ENCODE assay signal across 15 cellular contexts in genomic region chr18:76827205-76827885, GRCh38. TPM values are rescaled to one million over a fixed set of nuclear protein-coding genes. Genes with fewer than 3 reads are reported as not detected.
DNase-seq lines count a peak whose midpoint lies in the region; ATAC-seq, FAIRE-seq and TF ChIP-seq lines count a peak whose summit lies in the region.
"Had no signal": no experiment of that assay in that cellular context is flagged by ENCODE, and none has a peak within 500 bp of the region (broad histone marks: within the 10 kb centered on the region; RNA-seq: fewer than 3 reads in every experiment).

No MANE protein-coding gene starts in this region.

- peak overlapping the region; percentile 17 for H3K9ac ChIP-seq in GM12878 (ENCODE audit: control insufficient read depth, insufficient read depth, low read length)
- H3K9ac ChIP-seq: parathyroid adenoma had no signal

- H3K27ac Mint-ChIP-seq in activated CD8-positive, alpha-beta T cell treated with anti-CD3 and anti-CD28 coated beads for 36 hours = peak overlapping the region; percentile 54
- no peak overlapping the region for H3K27ac Mint-ChIP-seq in activated CD8-positive, alpha-beta T cell treated with anti-CD3 and anti-CD28 coated beads, Interleukin-2, amount 10 ng/mL, durations not matched to agents 7 days and 5 days
- peak overlapping the region; percentile 30; the same call in 1 of the 2 replicates for H3K27ac Mint-ChIP-seq in HFFc6

- WGBS in GM12878 (ENCODE audit: insufficient coverage, insufficient replicate concordance, low lambda C conversion rate, missing lambda C conversion rate) = 44% methylated on average over 9 of the region's 9 CpGs
- WGBS in sigmoid colon, 2 donors = 77 to 83% methylated on average over 9 of the region's 9 CpGs
- WGBS in thyroid gland, 2 donors = 79% methylated on average over 9 of the region's 9 CpGs

- peaks cover 13% of the 10 kb centered on the region for H3K4me1 ChIP-seq in GM12878 (ENCODE audit: control insufficient read depth, insufficient read depth, low read length)
- H3K4me1 ChIP-seq in sigmoid colon = peaks cover 0 to 24% (median 11%) of the 10 kb centered on the region in 4 donors
- H3K4me1 ChIP-seq in thyroid gland = peaks cover 4 to 8% of the 10 kb centered on the region in 2 donors
- H3K4me1 ChIP-seq: parathyroid adenoma had no signal

- DNase-seq in activated CD8-positive, alpha-beta T cell treated with anti-CD3 and anti-CD28 coated beads for 36 hours = peak; percentile 43
- no peak for DNase-seq in activated CD8-positive, alpha-beta T cell treated with anti-CD3 and anti-CD28 coated beads, Interleukin-2, amount 10 ng/mL, durations not matched to agents 7 days and 5 days
- DNase-seq in HFFc6 = peak; percentile 25
- DNase-seq in GM12878 (ENCODE audit: low read depth, low spot score) = no peak
- peak; percentile 24 for DNase-seq in sigmoid colon
- no peak for DNase-seq in thyroid gland
- no peak for DNase-seq in islet precursor cell
- DNase-seq in hypothalamus (lab: John Stamatoyannopoulos, UW) = no peak
- DNase-seq: activated effector memory CD4-positive, alpha-beta T cell treated with anti-CD3 and anti-CD28 coated beads, Interleukin-2, amount 50 U/mL, for 16 hours; DMS53; NCI-H1105; OCI-M1; spleen had no signal

- TF ChIP-seq RAD21 in GM12878 (IDR thresholded peaks at IDR 0.05; ENCODE audit: insufficient read depth, low read depth, low read length) = no peak

- no peaks in the 10 kb centered on the region for H3K36me3 ChIP-seq in GM12878 (ENCODE audit: control insufficient read depth in 2 of 2, insufficient read depth in 2 of 2, low read length in 1 of 2)
- H3K36me3 ChIP-seq in sigmoid colon = no peaks in the 10 kb centered on the region
- no peaks in the 10 kb centered on the region for H3K36me3 ChIP-seq in thyroid gland
- H3K36me3 ChIP-seq: spleen had no signal

- H3K27ac ChIP-seq in GM12878 (ENCODE audit: control insufficient read depth, insufficient read depth) (peak overlapping the region; percentile 61), sigmoid colon (peak overlapping the region in 3 of 4 donors; percentile 6 to 55 (median 51)), thyroid gland (no peak overlapping the region)
- H3K27ac ChIP-seq: parathyroid adenoma had no signal

- TF ChIP-seq EP300 in GM12878 (IDR thresholded peaks at IDR 0.05; ENCODE audit: borderline replicate concordance in 1 of 2, control insufficient read depth in 1 of 2, low read depth in 2 of 2, low read length in 2 of 2) = no peak
- TF ChIP-seq EP300 in sigmoid colon (IDR thresholded peaks at IDR 0.05) = no peak

- peaks cover 7% of the 10 kb centered on the region for H3K36me3 Mint-ChIP-seq in activated CD8-positive, alpha-beta T cell treated with anti-CD3 and anti-CD28 coated beads for 36 hours (ENCODE audit: low read depth)
- H3K36me3 Mint-ChIP-seq in activated CD8-positive, alpha-beta T cell treated with anti-CD3 and anti-CD28 coated beads, Interleukin-2, amount 10 ng/mL, durations not matched to agents 7 days and 5 days (ENCODE audit: low read depth) = peaks cover 9% of the 10 kb centered on the region
- H3K36me3 Mint-ChIP-seq in HFFc6 (ENCODE audit: low read depth) = no peaks in the 10 kb centered on the region

- TF ChIP-seq CTCF in activated CD8-positive, alpha-beta T cell treated with anti-CD3 and anti-CD28 coated beads for 36 hours (IDR thresholded peaks at IDR 0.05) = no peak
- TF ChIP-seq CTCF in HFFc6 (IDR thresholded peaks at IDR 0.05) = no peak
- no peak for TF ChIP-seq CTCF in GM12878 (IDR thresholded peaks at IDR 0.05 in 2 of 3, conservative IDR thresholded peaks at IDR 0.05 in 1 of 3; ENCODE audit: control insufficient read depth in 2 of 3, extremely low read depth in 1 of 3, insufficient read depth in 1 of 3, low read depth in 3 of 3, low read length in 3 of 3)
- no peak for TF ChIP-seq CTCF in sigmoid colon (IDR thresholded peaks at IDR 0.05)
- TF ChIP-seq CTCF in thyroid gland (IDR thresholded peaks at IDR 0.05) = no peak

- H2AFZ ChIP-seq in GM12878 (ENCODE audit: control insufficient read depth, low read depth, low read length) = peak overlapping the region; percentile 58; the same call in 1 of the 2 replicates
- H2AFZ ChIP-seq: parathyroid adenoma had no signal

- no peak overlapping the region for H3K4me3 ChIP-seq in GM12878
- H3K4me3 ChIP-seq in sigmoid colon = no peak overlapping the region
- no peak overlapping the region for H3K4me3 ChIP-seq in thyroid gland (replicated peaks in 1 of 3)
- H3K4me3 ChIP-seq: spleen had no signal

- peaks cover 33% of the 10 kb centered on the region for H3K4me1 Mint-ChIP-seq in activated CD8-positive, alpha-beta T cell treated with anti-CD3 and anti-CD28 coated beads for 36 hours (ENCODE audit: low read depth)
- H3K4me1 Mint-ChIP-seq in activated CD8-positive, alpha-beta T cell treated with anti-CD3 and anti-CD28 coated beads, Interleukin-2, amount 10 ng/mL, durations not matched to agents 7 days and 5 days (ENCODE audit: low read depth) = peaks cover 36% of the 10 kb centered on the region
- H3K4me1 Mint-ChIP-seq in HFFc6 (ENCODE audit: low read depth) = peaks cover 46% of the 10 kb centered on the region

- no peak for FAIRE-seq in GM12878 (lab: Jason Lieb, UNC)
- FAIRE-seq: islet of Langerhans had no signal

- POLR2A ChIA-PET in activated CD8-positive, alpha-beta T cell treated with anti-CD3 and anti-CD28 coated beads for 36 hours (lab: Charles Lee) = no interaction called here
- POLR2A ChIA-PET in activated CD8-positive, alpha-beta T cell treated with anti-CD3 and anti-CD28 coated beads, Interleukin-2, amount 10 ng/mL, durations not matched to agents 7 days and 5 days (lab: Charles Lee) = interaction anchor here (0.6 kb wide), 1 partner anchor 582 kb away, joined by 3 read pairs; no protein-coding TSS in a partner anchor
- POLR2A ChIA-PET in GM12878 (lab: Charles Lee) = interaction anchor here (0.6 to 0.7 kb wide), 2 partner anchors 9 to 373 kb away, joined by 3 read pairs; no protein-coding TSS in a partner anchor

- RAD21 ChIA-PET in GM12878 (lab: Charles Lee; ENCODE audit: unreplicated experiment) = interaction anchor here (0.7 to 1.4 kb wide), 3 partner anchors 24 to 117 kb away, joined by 3 to 5 read pairs (median 3); no protein-coding TSS in a partner anchor

- H3K79me2 ChIP-seq in GM12878 (ENCODE audit: control insufficient read depth, insufficient read depth, low read length) = peaks cover 58% of the 10 kb centered on the region

- SMC1A ChIA-PET in GM12878 (lab: Charles Lee; ENCODE audit: uncharacterized antibody, unreplicated experiment) = interaction anchor here (1.5 kb wide), 1 partner anchor 24 kb away, joined by 6 read pairs; no protein-coding TSS in a partner anchor

- TF ChIP-seq POLR2A in GM12878 (IDR thresholded peaks at IDR 0.05; ENCODE audit: low read depth, low read length) (no peak), sigmoid colon (IDR thresholded peaks at IDR 0.05) (no peak), thyroid gland (IDR thresholded peaks at IDR 0.05) (no peak)

- ATAC-seq in activated CD8-positive, alpha-beta T cell treated with anti-CD3 and anti-CD28 coated beads for 36 hours = no peak
- no peak for ATAC-seq in activated CD8-positive, alpha-beta T cell treated with anti-CD3 and anti-CD28 coated beads, Interleukin-2, amount 10 ng/mL, durations not matched to agents 7 days and 5 days
- peak; percentile 12 for ATAC-seq in GM12878

- intact Hi-C loops in activated CD8-positive, alpha-beta T cell treated with anti-CD3 and anti-CD28 coated beads for 36 hours (cut with micrococcal nuclease) = no loop called here
- intact Hi-C loops in GM12878 (cut with micrococcal nuclease; ENCODE audit: unreplicated experiment) = loop anchor here (10.0 kb wide), 1 partner anchor 333 kb away; the partner anchor contains the start of gene ZNF516
- intact Hi-C loops in sigmoid colon (cut with DNase I) = loop anchor here (10.0 kb wide), 1 partner anchor 333 kb away; the partner anchor contains the start of gene ZNF516
- intact Hi-C loops in thyroid gland (cut with DNase I) = no loop called here

- no peaks in the 10 kb centered on the region; the same call in 2 of the 3 replicates for H3K9me3 ChIP-seq in GM12878 (replicated peaks; ENCODE audit: control insufficient read depth, insufficient read depth, low read length)
- no peaks in the 10 kb centered on the region for H3K9me3 ChIP-seq in sigmoid colon
- no peaks in the 10 kb centered on the region for H3K9me3 ChIP-seq in thyroid gland

- H3K9me3 Mint-ChIP-seq in activated CD8-positive, alpha-beta T cell treated with anti-CD3 and anti-CD28 coated beads for 36 hours = peaks cover 2% of the 10 kb centered on the region
- H3K9me3 Mint-ChIP-seq in activated CD8-positive, alpha-beta T cell treated with anti-CD3 and anti-CD28 coated beads, Interleukin-2, amount 10 ng/mL, durations not matched to agents 7 days and 5 days (ENCODE audit: insufficient read depth) = no peaks in the 10 kb centered on the region
- no peaks in the 10 kb centered on the region for H3K9me3 Mint-ChIP-seq in HFFc6

- H3K27me3 Mint-ChIP-seq in activated CD8-positive, alpha-beta T cell treated with anti-CD3 and anti-CD28 coated beads for 36 hours = no peaks in the 10 kb centered on the region
- no peaks in the 10 kb centered on the region for H3K27me3 Mint-ChIP-seq in activated CD8-positive, alpha-beta T cell treated with anti-CD3 and anti-CD28 coated beads, Interleukin-2, amount 10 ng/mL, durations not matched to agents 7 days and 5 days (ENCODE audit: low read depth)
- H3K27me3 Mint-ChIP-seq in HFFc6 (ENCODE audit: insufficient read depth) = no peaks in the 10 kb centered on the region

- H3K4me3 Mint-ChIP-seq in activated CD8-positive, alpha-beta T cell treated with anti-CD3 and anti-CD28 coated beads for 36 hours = no peak overlapping the region
- no peak overlapping the region for H3K4me3 Mint-ChIP-seq in activated CD8-positive, alpha-beta T cell treated with anti-CD3 and anti-CD28 coated beads, Interleukin-2, amount 10 ng/mL, durations not matched to agents 7 days and 5 days
- no peak overlapping the region for H3K4me3 Mint-ChIP-seq in HFFc6

- peak overlapping the region; percentile 46 for H3K4me2 ChIP-seq in GM12878 (ENCODE audit: control insufficient read depth, insufficient read depth)

- H4K20me1 ChIP-seq in GM12878 (ENCODE audit: control insufficient read depth, insufficient read depth) = no peaks in the 10 kb centered on the region

- H3K27me3 ChIP-seq in GM12878 (replicated peaks in 1 of 2; ENCODE audit: control insufficient read depth in 2 of 2, insufficient read depth in 2 of 2, low read length in 1 of 2) = no peaks in the 10 kb centered on the region
- no peaks in the 10 kb centered on the region for H3K27me3 ChIP-seq in sigmoid colon
- no peaks in the 10 kb centered on the region for H3K27me3 ChIP-seq in thyroid gland
- H3K27me3 ChIP-seq: spleen had no signal

- CTCF ChIA-PET in activated CD8-positive, alpha-beta T cell treated with anti-CD3 and anti-CD28 coated beads for 36 hours (lab: Charles Lee) = interaction anchor here (2.0 to 2.2 kb wide), 2 partner anchors 24 to 25 kb away, joined by 7 to 11 read pairs; no protein-coding TSS in a partner anchor
- CTCF ChIA-PET in activated CD8-positive, alpha-beta T cell treated with anti-CD3 and anti-CD28 coated beads, Interleukin-2, amount 10 ng/mL, durations not matched to agents 7 days and 5 days (lab: Charles Lee) = interaction anchor here (1.0 to 1.9 kb wide), 3 partner anchors 18 to 32 kb away, joined by 3 to 5 read pairs (median 4); no protein-coding TSS in a partner anchor
- CTCF ChIA-PET in GM12878 (lab: Yijun Ruan, JAX) = interaction anchor here (2.4 kb wide), 1 partner anchor 24 kb away, joined by 14 read pairs; no protein-coding TSS in a partner anchor

- BruUV-seq in GM12878 (replicated peaks; lab: Mats Ljungman, UMichigan) = no TSS peak

- in situ Hi-C loops in GM12878 (cut with MboI) = no loop called here

RNA-seq across cellular contexts. Expression of gene ZNF236, which starts 5.0 kb away (rescaled TPM):
- total RNA-seq in activated CD8-positive, alpha-beta T cell treated with anti-CD3 and anti-CD28 coated beads for 36 hours = 10 to 100 TPM; 12.7 to 15.2 TPM
- 10 to 100 TPM; 18.2 to 24.3 TPM for total RNA-seq in activated CD8-positive, alpha-beta T cell treated with anti-CD3 and anti-CD28 coated beads, Interleukin-2, amount 10 ng/mL, durations not matched to agents 7 days and 5 days
- 10 to 100 TPM in 1 of 6 experiments, 1 to 10 TPM in 5; 6.3 to 10.4 (median 8.1) TPM for total RNA-seq in HFFc6 (2021; fragmentation: NEBNext Ultra II Directional; extraction: Animal tissue kit (Norgen Biotek cat#: 25700))
- total RNA-seq in GM12878 (2013; cell fraction: nucleolus; rRNA removed) = 66.1 and 67.1 TPM in 2 replicates
- total RNA-seq in GM12878 (2014; rRNA removed) = 7.6 and 8.2 TPM in 2 replicates
- total RNA-seq in GM12878 (2014; rRNA removed; fragmentation: Illumina TruSeq; extraction: Trizol) = 7.1 and 8.2 TPM in 2 replicates
- 14.4 and 15.0 TPM in 2 replicates for total RNA-seq in GM12878 (2021)
- polyA plus RNA-seq in GM12878 (2011; ENCODE audit: low read depth) = 2.4 TPM
- 4.6 and 6.0 TPM in 2 replicates for polyA plus RNA-seq in GM12878 (2011; rRNA removed)
- 4.5 and 5.1 TPM in 2 replicates for polyA plus RNA-seq in GM12878 (2011; cell fraction: cytosol; rRNA removed)
- 24.3 and 24.5 TPM in 2 replicates for polyA plus RNA-seq in GM12878 (2011; cell fraction: nucleus; rRNA removed)
- 3.1 and 4.3 TPM in 2 replicates for polyA plus RNA-seq in GM12878 (2012)
- polyA plus RNA-seq in GM12878 (2014; fragmentation: Illumina TruSeq; extraction: Trizol) = 5.3 and 5.4 TPM in 2 replicates
- 1 to 10 TPM; 1.0 to 1.3 TPM for polyA plus RNA-seq in GM12878 (2014; fragmentation: Nextera tagmentation; extraction: Ambion mirVana)
- polyA plus RNA-seq in GM12878 (2014; rRNA removed) = 6.1 and 6.5 TPM in 2 replicates
- polyA plus RNA-seq in GM12878 (2016; fragmentation: Nextera tagmentation; extraction: Ambion mirVana) = 1 to 10 TPM; 5.7 to 5.8 TPM
- polyA minus RNA-seq in GM12878 (2011; rRNA and poly(A)+ RNA removed) = 31.3 and 34.7 TPM in 2 replicates
- 8.6 and 13.2 TPM in 2 replicates for polyA minus RNA-seq in GM12878 (2011; cell fraction: cytosol; rRNA and poly(A)+ RNA removed)
- polyA minus RNA-seq in GM12878 (2011; cell fraction: nucleus; rRNA and poly(A)+ RNA removed) = 48.0 and 85.9 TPM in 2 replicates
- total RNA-seq in sigmoid colon = 10 to 100 TPM; 18.9 to 26.6 (median 22.4) TPM
- polyA plus RNA-seq in sigmoid colon = 1 to 10 TPM in 1 of 3 donors, under 1 TPM in 2; 0.60 to 3.4 (median 0.92) TPM
- 10 to 100 TPM; 15.6 to 28.0 (median 20.6) TPM for total RNA-seq in thyroid gland

Comparison
In these comparisons a context has a peak if more than half of its experiments do, and no peak if none do; other contexts are left out.
1. DNase-seq: peak in activated CD8-positive, alpha-beta T cell treated with anti-CD3 and anti-CD28 coated beads for 36 hours (single experiment), HFFc6 (single experiment) and sigmoid colon (single experiment); none in activated CD8-positive, alpha-beta T cell treated with anti-CD3 and anti-CD28 coated beads, Interleukin-2, amount 10 ng/mL, durations not matched to agents 7 days and 5 days (single experiment), GM12878 (single experiment), thyroid gland (0 of 2), islet precursor cell (single experiment) and hypothalamus (0 of 51).
2. H3K27ac ChIP-seq: peak in GM12878 (single experiment) and sigmoid colon (3 of 4); none in thyroid gland (0 of 3).
3. intact Hi-C loops: an anchor here in GM12878 (10.0 kb wide) and sigmoid colon (10.0 kb wide); none called in activated CD8-positive, alpha-beta T cell treated with anti-CD3 and anti-CD28 coated beads for 36 hours and thyroid gland.